16 cellular contexts compared by ENCODE assay signal in the genomic region with DNA sequence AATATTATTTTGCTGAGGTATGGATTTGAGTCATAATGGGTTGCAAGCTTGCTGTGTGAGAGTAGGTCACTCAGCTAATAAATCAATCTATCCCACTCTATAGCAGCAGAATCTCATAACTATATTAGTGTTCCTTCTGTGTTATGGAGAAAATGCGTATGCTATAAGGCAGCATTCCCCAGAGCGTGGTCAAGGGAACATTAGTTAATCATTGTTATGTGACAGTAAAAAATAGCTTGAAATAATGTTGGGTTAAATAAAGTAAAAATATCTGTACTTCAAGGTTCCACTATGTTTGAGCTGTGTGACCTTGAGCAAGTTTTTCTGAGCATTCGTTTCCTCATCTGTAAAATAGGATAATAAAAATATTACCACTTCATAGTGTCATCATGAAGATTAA. TPM values are rescaled to one million over a fixed set of nuclear protein-coding genes. Genes with fewer than 3 reads are reported as not detected.
A peak's percentile ranks its signal among the peaks of the same experiment; 100 is the strongest.
DNase-seq lines count a peak whose midpoint lies in the region; ATAC-seq, FAIRE-seq and TF ChIP-seq lines count a peak whose summit lies in the region.
"Had no signal": no experiment of that assay in that cellular context is flagged by ENCODE, and none has a peak within 500 bp of the region (broad histone marks: within the 10 kb centered on the region; RNA-seq: fewer than 3 reads in every experiment).

No MANE protein-coding gene starts in this region.

- no peak overlapping the region for H4K8ac ChIP-seq in mesenchymal stem cell (ENCODE audit: low read length)

- H3K27ac Mint-ChIP-seq in CD4-positive, CD25-positive, alpha-beta regulatory T cell, result no peak overlapping the region
- peak overlapping the region; percentile 72 for H3K27ac Mint-ChIP-seq in chondrocyte (ENCODE audit: unreplicated experiment)
- no peak overlapping the region for H3K27ac Mint-ChIP-seq in activated naive CD4-positive, alpha-beta T cell treated with anti-CD3 and anti-CD28 coated beads, Interleukin-2, amount 50 U/mL, for 72 hours
- H3K27ac Mint-ChIP-seq: CD4-positive, alpha-beta T cell had no signal

- no peak overlapping the region for H2AFZ ChIP-seq in mesenchymal stem cell (ENCODE audit: low read depth, low read length)

- peaks cover 47 to 76% (median 62%) of the 10 kb centered on the region in 4 donors for H3K4me1 Mint-ChIP-seq in CD4-positive, CD25-positive, alpha-beta regulatory T cell
- peaks cover 82% of the 10 kb centered on the region for H3K4me1 Mint-ChIP-seq in chondrocyte (ENCODE audit: low read depth)

- H2BK5ac ChIP-seq in mesenchymal stem cell (ENCODE audit: low read depth, low read length, poor library complexity, severe bottlenecking), result no peak overlapping the region

- no peaks in the 10 kb centered on the region for H3K9me3 Mint-ChIP-seq in CD4-positive, CD25-positive, alpha-beta regulatory T cell
- H3K9me3 Mint-ChIP-seq in chondrocyte (ENCODE audit: low read depth), result no peaks in the 10 kb centered on the region
- peaks cover 11 to 12% of the 10 kb centered on the region in 2 donors for H3K9me3 Mint-ChIP-seq in activated naive CD4-positive, alpha-beta T cell treated with anti-CD3 and anti-CD28 coated beads, Interleukin-2, amount 50 U/mL, for 72 hours
- H3K9me3 Mint-ChIP-seq: HFFc6 had no signal

- no peak for DNase-seq in CD4-positive, CD25-positive, alpha-beta regulatory T cell
- DNase-seq in chondrocyte (ENCODE audit: low spot score), result no peak
- DNase-seq in mesenchymal stem cell, result no peak
- DNase-seq in NCI-H526 (lab: John Stamatoyannopoulos, UW), result no peak
- no peak for DNase-seq in urothelium cell line (ENCODE audit: low spot score)
- no peak for DNase-seq in activated naive CD4-positive, alpha-beta T cell treated with anti-CD3 and anti-CD28 coated beads, Interleukin-2, amount 50 U/mL, for 72 hours (ENCODE audit: low spot score in 2 of 2)
- DNase-seq: Calu3; CD4-positive, alpha-beta T cell; DMS 273 treated with DMSO at 0.1 percent for 48 hours; HFFc6 had no signal

- no peaks in the 10 kb centered on the region for H3K9me3 ChIP-seq in CD4-positive, CD25-positive, alpha-beta regulatory T cell (ENCODE audit: control insufficient read depth in 2 of 2, low read length in 2 of 2)
- H3K9me3 ChIP-seq in mesenchymal stem cell (ENCODE audit: control insufficient read depth, low read length), result no peaks in the 10 kb centered on the region
- H3K9me3 ChIP-seq: HAP-1 had no signal

- H3K18ac ChIP-seq in mesenchymal stem cell (ENCODE audit: low read depth in 1 of 2, low read length in 2 of 2), result no peak overlapping the region

- ATAC-seq in CD4-positive, CD25-positive, alpha-beta regulatory T cell (ENCODE audit: low read depth in 2 of 2), result no peak
- ATAC-seq in HG02884 (IDR thresholded peaks at IDR 0.05; ENCODE audit: unreplicated experiment), result no peak
- no peak for ATAC-seq in activated naive CD4-positive, alpha-beta T cell treated with anti-CD3 and anti-CD28 coated beads, Interleukin-2, amount 50 U/mL, for 72 hours
- ATAC-seq: K562 had no signal

- peaks cover 47% of the 10 kb centered on the region for H3K36me3 Mint-ChIP-seq in CD4-positive, CD25-positive, alpha-beta regulatory T cell
- H3K36me3 Mint-ChIP-seq in chondrocyte (ENCODE audit: low read depth), result peaks cover 23% of the 10 kb centered on the region
- H3K36me3 Mint-ChIP-seq in activated naive CD4-positive, alpha-beta T cell treated with anti-CD3 and anti-CD28 coated beads, Interleukin-2, amount 50 U/mL, for 72 hours, result peaks cover 50 to 70% of the 10 kb centered on the region in 2 donors

- H3K4me2 ChIP-seq in mesenchymal stem cell (ENCODE audit: low read length, poor library complexity, severe bottlenecking), result no peak overlapping the region

- TF ChIP-seq CTCF in chondrocyte (IDR thresholded peaks at IDR 0.05), result no peak

- H2BK12ac ChIP-seq in mesenchymal stem cell (ENCODE audit: low read length in 2 of 2), result no peak overlapping the region

- peaks cover 16% of the 10 kb centered on the region for H3K79me1 ChIP-seq in mesenchymal stem cell (replicated peaks; ENCODE audit: low read length, poor library complexity, severe bottlenecking)

- H2BK120ac ChIP-seq in mesenchymal stem cell (ENCODE audit: low read depth, low read length), result no peak overlapping the region

- H3K9ac ChIP-seq in mesenchymal stem cell (ENCODE audit: low read length), result no peak overlapping the region

- FAIRE-seq in urothelium cell line (lab: Jason Lieb, UNC), result no peak
- FAIRE-seq: GM18507, H1, K562 had no signal

- H3K14ac ChIP-seq in mesenchymal stem cell (ENCODE audit: low read length in 2 of 2), result no peak overlapping the region

- H3K27me3 Mint-ChIP-seq in CD4-positive, CD25-positive, alpha-beta regulatory T cell, result no peaks in the 10 kb centered on the region
- no peaks in the 10 kb centered on the region for H3K27me3 Mint-ChIP-seq in chondrocyte (ENCODE audit: low read depth)
- H3K27me3 Mint-ChIP-seq: CD4-positive, alpha-beta T cell had no signal

- no peak overlapping the region for H2BK15ac ChIP-seq in mesenchymal stem cell (ENCODE audit: low read depth, poor library complexity, severe bottlenecking)

- H3K4me3 Mint-ChIP-seq in CD4-positive, CD25-positive, alpha-beta regulatory T cell, result no peak overlapping the region
- no peak overlapping the region for H3K4me3 Mint-ChIP-seq in chondrocyte (ENCODE audit: unreplicated experiment)
- H3K4me3 Mint-ChIP-seq: CD4-positive, alpha-beta T cell had no signal

- 100% methylated on average over 2 of the region's 3 CpGs for WGBS in mesenchymal stem cell

- H3K4me3 ChIP-seq in CD4-positive, CD25-positive, alpha-beta regulatory T cell (ENCODE audit: low read depth, low read length), result peak overlapping the region; percentile 16
- H3K4me3 ChIP-seq in mesenchymal stem cell (ENCODE audit: insufficient read depth in 1 of 2, low read depth in 1 of 2, low read length in 2 of 2), result no peak overlapping the region
- H3K4me3 ChIP-seq: HAP-1, K562 had no signal

- no peaks in the 10 kb centered on the region for H3K27me3 ChIP-seq in CD4-positive, CD25-positive, alpha-beta regulatory T cell (ENCODE audit: control insufficient read depth, insufficient read depth, low read length)
- H3K27me3 ChIP-seq in mesenchymal stem cell (ENCODE audit: control insufficient read depth in 1 of 2, insufficient read depth in 1 of 2, low read length in 2 of 2), result no peaks in the 10 kb centered on the region

- no peak overlapping the region for H3K4ac ChIP-seq in mesenchymal stem cell (ENCODE audit: low read depth in 1 of 2, low read length in 2 of 2)

- H3K27ac ChIP-seq in CD4-positive, CD25-positive, alpha-beta regulatory T cell (ENCODE audit: insufficient read depth, low read length, poor library complexity, severe bottlenecking), result no peak overlapping the region
- H3K27ac ChIP-seq in mesenchymal stem cell (ENCODE audit: low read length, poor library complexity, severe bottlenecking), result peak overlapping the region; percentile 59
- H3K27ac ChIP-seq: HL-60 had no signal

- H3K36me3 ChIP-seq in CD4-positive, CD25-positive, alpha-beta regulatory T cell (ENCODE audit: control insufficient read depth, insufficient read depth, low read length), result peaks cover 26% of the 10 kb centered on the region
- peaks cover 21 to 51% of the 10 kb centered on the region in 2 experiments for H3K36me3 ChIP-seq in mesenchymal stem cell (ENCODE audit: control insufficient read depth in 1 of 2, insufficient read depth in 2 of 2, low read depth in 1 of 2, low read length in 2 of 2)

- H3K23ac ChIP-seq in mesenchymal stem cell (ENCODE audit: low read length in 2 of 2), result no peak overlapping the region

- H3K4me1 ChIP-seq in CD4-positive, CD25-positive, alpha-beta regulatory T cell (ENCODE audit: control insufficient read depth, insufficient read depth, low read length, poor library complexity, severe bottlenecking), result peaks cover 38% of the 10 kb centered on the region
- peaks cover 10% of the 10 kb centered on the region for H3K4me1 ChIP-seq in mesenchymal stem cell (ENCODE audit: control insufficient read depth, insufficient read depth, low read depth, low read length)

- no peak overlapping the region for H4K91ac ChIP-seq in mesenchymal stem cell (ENCODE audit: low read length)

- no peak overlapping the region for H2AK5ac ChIP-seq in mesenchymal stem cell (ENCODE audit: low read length, severe bottlenecking)

RNA-seq across cellular contexts. Expression of gene TRIM32, which starts 7.8 kb away (rescaled TPM):
- 19.9 TPM for total RNA-seq in CD4-positive, CD25-positive, alpha-beta regulatory T cell
- polyA plus RNA-seq in CD4-positive, CD25-positive, alpha-beta regulatory T cell, result 10 to 100 TPM; 24.1 to 37.5 (median 35.2) TPM
- total RNA-seq in chondrocyte, result 35.1 to 41.9 TPM (median 40.1 TPM) in 3 replicates
- polyA plus RNA-seq in mesenchymal stem cell (2013, experiment 1 of 2), result 12.1 TPM
- polyA plus RNA-seq in mesenchymal stem cell (2013, experiment 2 of 2), result 11.4 TPM
- total RNA-seq in activated naive CD4-positive, alpha-beta T cell treated with anti-CD3 and anti-CD28 coated beads, Interleukin-2, amount 50 U/mL, for 72 hours, result 10 to 100 TPM in 1 of 2 donors, 1 to 10 TPM in 1; 6.9 to 16.2 TPM
